ENCODE assay signal across 10 cellular contexts in genomic region chr11:34640050-34640971, GRCh38. TPM values are rescaled to one million over a fixed set of nuclear protein-coding genes. Genes with fewer than 3 reads are reported as not detected.
DNase-seq lines count a peak whose midpoint lies in the region; ATAC-seq, FAIRE-seq and TF ChIP-seq lines count a peak whose summit lies in the region.
"Had no signal": no experiment of that assay in that cellular context is flagged by ENCODE, and none has a peak within 500 bp of the region (broad histone marks: within the 10 kb centered on the region; RNA-seq: fewer than 3 reads in every experiment).

No MANE protein-coding gene starts in this region.

- no peak overlapping the region for H3K4me3 ChIP-seq in psoas muscle

- H3K27ac ChIP-seq in psoas muscle, result no peak overlapping the region

- TF ChIP-seq CTCF in psoas muscle (IDR thresholded peaks at IDR 0.05), result no peak

- ATAC-seq in psoas muscle, result no peak
- ATAC-seq in GM21717 (IDR thresholded peaks at IDR 0.05; ENCODE audit: unreplicated experiment), result no peak
- ATAC-seq: activated naive CD8-positive, alpha-beta T cell treated with anti-CD3 and anti-CD28 coated beads, Interleukin-2, amount 50 U/mL, for 24 hours had no signal

- H3K36me3 ChIP-seq in psoas muscle (ENCODE audit: insufficient read depth in 1 of 2, low read depth in 1 of 2), result no peaks in the 10 kb centered on the region

- intact Hi-C loops in psoas muscle (cut with DNase I), result loop anchor here in 1 of 2 donors (5.0 kb wide), 1 partner anchor 43 kb away; no protein-coding TSS in a partner anchor

- 87 to 89% (median 88%) methylated on average over 9 of the region's 9 CpGs for WGBS in psoas muscle, 3 donors

- no peaks in the 10 kb centered on the region for H3K4me1 ChIP-seq in psoas muscle

- DNase-seq in NCI-H748 (lab: John Stamatoyannopoulos, UW; ENCODE audit: unreplicated experiment) (peak; percentile 31), NCI-H748 treated with DMSO at 0.1 percent for 48 hours (lab: John Stamatoyannopoulos, UW) (no peak), NCI-H2029 (lab: John Stamatoyannopoulos, UW) (peak; percentile 66), iPS-NIHi11 (ENCODE audit: low spot score) (peak; percentile 51), ureter (ENCODE audit: low spot score) (peak; percentile 84), frontal cortex (ENCODE audit: low spot score in 2 of 2) (no peak), psoas muscle (no peak)
- DNase-seq: activated naive CD8-positive, alpha-beta T cell treated with anti-CD3 and anti-CD28 coated beads, Interleukin-2, amount 50 U/mL, for 24 hours; HCEC 1CT had no signal

- H3K27me3 ChIP-seq in psoas muscle (ENCODE audit: insufficient read depth in 3 of 3, low read length in 2 of 3), result no peaks in the 10 kb centered on the region

- no peak for FAIRE-seq in frontal cortex (lab: Jason Lieb, UNC)

- no peaks in the 10 kb centered on the region for H3K9me3 ChIP-seq in psoas muscle

RNA-seq across cellular contexts. Expression of gene EHF, which starts 19.4 kb away (rescaled TPM):
- total RNA-seq in ureter (309 TPM), frontal cortex (0.41 TPM), psoas muscle (under 1 TPM in 3 of 4 donors, not detected in 1; 0.10 to 0.20 (median 0.17) TPM)
- polyA plus RNA-seq in psoas muscle, result under 1 TPM; 0.04 to 0.18 (median 0.08) TPM

Comparison
In these comparisons a context has a peak if more than half of its experiments do, and no peak if none do; other contexts are left out.
1. DNase-seq: peak in NCI-H748 (single experiment), NCI-H2029 (single experiment), iPS-NIHi11 (single experiment) and ureter (single experiment); none in NCI-H748 treated with DMSO at 0.1 percent for 48 hours (single experiment), frontal cortex (0 of 2) and psoas muscle (0 of 2).
2. RNA of gene EHF, which starts 19.4 kb away (total RNA-seq): 309 TPM in ureter (single experiment); 0.41 TPM in frontal cortex (single experiment) and 0.10 to 0.20 TPM in psoas muscle; every median in the first group is over 100 times any median in the second.